In genomic region chr18:75618146-75618545, GRCh38 we compare ENCODE assay signal across 25 cellular contexts.
"Had no signal": no experiment of that assay in that cellular context is flagged by ENCODE, and none has a peak within 500 bp of the region (broad histone marks: within the 10 kb centered on the region; RNA-seq: fewer than 3 reads in every experiment).

No MANE protein-coding gene starts in this region.

- H3K27me3 ChIP-seq: neural progenitor cell, ovary, right atrium auricular region, right lobe of liver, tibial nerve, vagina had no signal

- H3K4me3 ChIP-seq: lower lobe of right lung, neural progenitor cell, ovary, right atrium auricular region, right lobe of liver, smooth muscle cell, tibial nerve, vagina had no signal

- H2AFZ ChIP-seq: neural progenitor cell had no signal

- H3K9ac ChIP-seq: neural progenitor cell had no signal

- H3K9me3 ChIP-seq: lower lobe of right lung, ovary, right atrium auricular region, right lobe of liver, vagina had no signal

- DNase-seq: hippocampal formation; kidney glomerular epithelial cell; left cardiac atrium; left ventricle myocardium superior; lower lobe of right lung; mammary epithelial cell; mesendoderm; naive B cell; natural killer cell; nephron progenitor cell; ovary; right lobe of liver; stimulated activated CD4-positive, alpha-beta T cell treated with anti-CD3 and anti-CD28 coated beads, Interleukin-1b, Interleukin-23, amount 100 ng/mL, for 48 hours; stimulated activated CD4-positive, alpha-beta T cell treated with anti-CD3 and anti-CD28 coated beads, Interleukin-2, amount 100 ng/mL, for 48 hours; stimulated activated CD4-positive, alpha-beta T cell treated with anti-CD3 and anti-CD28 coated beads, Interleukin-4, amount 100 ng/mL, for 4 hours; stimulated activated CD8-positive, alpha-beta memory T cell treated with anti-CD3 and anti-CD28 coated beads, Interleukin-4, amount 100 ng/mL, for 48 hours; stimulated activated naive CD4-positive, alpha-beta T cell treated with Interleukin-2 at 50 U/mL for 16 hours; stimulated activated naive CD8-positive, alpha-beta T cell treated with anti-CD3 and anti-CD28 coated beads, Interleukin-15, amount 100 ng/mL, for 72 hours; substantia nigra had no signal

- H3K27ac ChIP-seq: lower lobe of right lung, neural progenitor cell, ovary, right atrium auricular region, right lobe of liver, tibial nerve, vagina had no signal

- H3K36me3 ChIP-seq: lower lobe of right lung, neural progenitor cell, ovary, right atrium auricular region, right lobe of liver, tibial nerve, vagina had no signal

- FAIRE-seq: keratinocyte had no signal

- H3K4me2 ChIP-seq: neural progenitor cell, smooth muscle cell had no signal

- H3K4me1 ChIP-seq: lower lobe of right lung, neural progenitor cell, right atrium auricular region, right lobe of liver, tibial nerve, vagina had no signal
